20 cellular contexts compared by ENCODE assay signal in genomic region chr3:130841357-130841756, GRCh38. TPM values are rescaled to one million over a fixed set of nuclear protein-coding genes. Genes with fewer than 3 reads are reported as not detected.
A peak's percentile ranks its signal among the peaks of the same experiment; 100 is the strongest.
DNase-seq lines count a peak whose midpoint lies in the region; ATAC-seq, FAIRE-seq and TF ChIP-seq lines count a peak whose summit lies in the region.
"Had no signal": no experiment of that assay in that cellular context is flagged by ENCODE, and none has a peak within 500 bp of the region (broad histone marks: within the 10 kb centered on the region; RNA-seq: fewer than 3 reads in every experiment).

No MANE protein-coding gene starts in this region.

- DNase-seq in Right ventricle myocardium superior (no peak), cardiac septum (ENCODE audit: low spot score) (no peak), RCC 7860 (ENCODE audit: low spot score) (peak; percentile 49), fibroblast of mammary gland (ENCODE audit: low read depth) (peak; percentile 2), stromal cell of bone marrow (ENCODE audit: low read depth) (peak; percentile 4)
- DNase-seq: activated T-cell treated with anti-CD3 and anti-CD28 coated beads, Interleukin-2, amount 50 U/mL, for 72 hours; C1 segment of cervical spinal cord; NCI-H1694; NK-92 treated with Interleukin-12 subunit alpha and Interleukin-12 subunit beta, amount 100 ng/mL, for 24 hours; nucleus accumbens; right lobe of liver; SIG-M5; stimulated activated naive CD4-positive, alpha-beta T cell treated with Interleukin-2 at 50 U/mL for 16 hours; transverse colon had no signal

- intact Hi-C loops in Right ventricle myocardium superior (cut with DNase I), result no loop called here
- intact Hi-C loops in cardiac septum (cut with DNase I), result no loop called here

- H3K4me3 ChIP-seq in fibroblast of mammary gland (ENCODE audit: control insufficient read depth, low read depth, low read length), result no peak overlapping the region
- H3K4me3 ChIP-seq: A549, right lobe of liver, transverse colon had no signal

- no peak for FAIRE-seq in RCC 7860 (lab: Jason Lieb, UNC)
- FAIRE-seq: A549, colon had no signal

- peak; percentile 44 for ATAC-seq in Right ventricle myocardium superior (ENCODE audit: poor library complexity)
- no peak for ATAC-seq in HG03039 (IDR thresholded peaks at IDR 0.05; ENCODE audit: unreplicated experiment)
- ATAC-seq in HG02885 (IDR thresholded peaks at IDR 0.05; ENCODE audit: poor library complexity, unreplicated experiment), result no peak
- no peak for ATAC-seq in HG02623 (IDR thresholded peaks at IDR 0.05; ENCODE audit: unreplicated experiment)
- ATAC-seq: A549; activated naive CD4-positive, alpha-beta T cell treated with anti-CD3 and anti-CD28 coated beads, Interleukin-2, amount 50 U/mL, for 72 hours; activated T-cell treated with anti-CD3 and anti-CD28 coated beads, Interleukin-2, amount 50 U/mL, for 72 hours; right lobe of liver had no signal

- no peak for TF ChIP-seq CTCF in fibroblast of mammary gland (conservative IDR thresholded peaks at IDR 0.05; ENCODE audit: control insufficient read depth, insufficient read depth, low read depth, low read length)

RNA-seq across cellular contexts. Expression of gene ATP2C1, which starts 52.5 kb away (rescaled TPM):
- 54.9 TPM for total RNA-seq in Right ventricle myocardium superior
- 60.1 TPM for total RNA-seq in cardiac septum

Comparison
In these comparisons a context has a peak if more than half of its experiments do, and no peak if none do; other contexts are left out.
1. DNase-seq: peak in RCC 7860 (single experiment), fibroblast of mammary gland (single experiment) and stromal cell of bone marrow (single experiment); none in Right ventricle myocardium superior (single experiment) and cardiac septum (single experiment).